33 cellular contexts compared by ENCODE assay signal in the genomic region with DNA sequence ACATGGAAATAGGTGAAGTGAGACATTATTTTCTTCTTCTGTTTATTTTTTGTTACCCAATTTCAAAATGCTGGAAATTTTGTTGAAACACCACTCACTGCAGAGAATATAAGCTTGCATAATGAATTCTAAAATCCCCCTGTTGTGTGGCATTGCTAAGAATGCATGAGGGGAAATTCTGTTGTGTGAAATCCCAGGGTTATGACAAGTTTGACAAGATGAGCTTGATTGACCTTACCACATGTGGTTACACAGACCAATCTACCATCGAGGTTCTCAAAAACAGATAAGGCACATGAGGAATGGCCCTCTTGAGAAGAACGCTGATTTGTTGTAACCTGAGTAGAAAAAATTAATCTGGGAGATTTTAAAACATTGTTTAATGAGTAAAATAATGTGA.
"Had no signal": no experiment of that assay in that cellular context is flagged by ENCODE, and none has a peak within 500 bp of the region (broad histone marks: within the 10 kb centered on the region; RNA-seq: fewer than 3 reads in every experiment).

No MANE protein-coding gene starts in this region.

- H3K4me3 ChIP-seq: adrenal gland, ascending aorta, esophagus muscularis mucosa, gastrocnemius medialis, heart right ventricle had no signal

- H3K9me3 ChIP-seq: adrenal gland, ascending aorta, esophagus muscularis mucosa, gastrocnemius medialis, heart right ventricle had no signal

- H3K27me3 Mint-ChIP-seq: activated B cell treated with CpG ODN at 0.5 μM for 24 hours; activated CD8-positive, alpha-beta T cell treated with anti-CD3 and anti-CD28 coated beads for 36 hours; activated naive CD8-positive, alpha-beta T cell treated with anti-CD3 and anti-CD28 coated beads for 36 hours; activated naive CD8-positive, alpha-beta T cell treated with anti-CD3 and anti-CD28 coated beads, Interleukin-2, amount 50 U/mL, for 24 hours; activated T-helper 17 cell treated with anti-CD3 and anti-CD28 coated beads, Interleukin-2, amount 50 U/mL, for 72 hours; central memory CD8-positive, alpha-beta T cell; effector memory CD8-positive, alpha-beta T cell; T-helper 17 cell had no signal

- DNase-seq: activated B cell treated with CpG ODN at 0.5 μM for 24 hours; activated CD4-positive, alpha-beta T cell treated with anti-CD3 and anti-CD28 coated beads for 48 hours; activated CD4-positive, alpha-beta T cell treated with anti-CD3 and anti-CD28 coated beads, Interleukin-2, amount 50 U/mL, for 1 hour; activated CD4-positive, alpha-beta T cell treated with anti-CD3 and anti-CD28 coated beads, Interleukin-2, amount 50 U/mL, for 48 hours; activated CD8-positive, alpha-beta memory T cell treated with anti-CD3 and anti-CD28 coated beads for 24 hours; activated CD8-positive, alpha-beta T cell treated with anti-CD3 and anti-CD28 coated beads for 36 hours; activated effector memory CD4-positive, alpha-beta T cell treated with Interleukin-2 at 50 U/mL for 16 hours; activated gamma-delta T cell treated with Interleukin-2 at 50 U/mL for 16 hours; activated naive CD4-positive, alpha-beta T cell treated with anti-CD3 and anti-CD28 coated beads, Interleukin-2, amount 50 U/mL, for 16 hours; activated naive CD4-positive, alpha-beta T cell treated with Interleukin-2 at 50 U/mL for 16 hours; activated naive CD8-positive, alpha-beta T cell treated with anti-CD3 and anti-CD28 coated beads for 36 hours; activated naive CD8-positive, alpha-beta T cell treated with anti-CD3 and anti-CD28 coated beads, Interleukin-2, amount 50 U/mL, for 24 hours; activated T-cell treated with anti-CD3 and anti-CD28 coated beads, Interleukin-2, amount 50 U/mL, for 4 hours; adrenal gland; brain microvascular endothelial cell; cortex of kidney; dermis blood vessel endothelial cell; effector CD4-positive, alpha-beta T cell; effector memory CD8-positive, alpha-beta T cell; erythroblast; foreskin keratinocyte; gastrocnemius medialis; glutamatergic neuron; heart right ventricle; T-helper 1 cell; T-helper 17 cell; T1000; WERI-Rb-1 had no signal

- H3K4me1 Mint-ChIP-seq: activated B cell treated with CpG ODN at 0.5 μM for 24 hours; activated naive CD8-positive, alpha-beta T cell treated with anti-CD3 and anti-CD28 coated beads for 36 hours; activated naive CD8-positive, alpha-beta T cell treated with anti-CD3 and anti-CD28 coated beads, Interleukin-2, amount 50 U/mL, for 24 hours; activated T-helper 17 cell treated with anti-CD3 and anti-CD28 coated beads, Interleukin-2, amount 50 U/mL, for 72 hours; central memory CD8-positive, alpha-beta T cell; T-helper 17 cell had no signal

- H3K4me1 ChIP-seq: adrenal gland, ascending aorta, esophagus muscularis mucosa, foreskin keratinocyte, gastrocnemius medialis, heart right ventricle had no signal

- H3K27me3 ChIP-seq: adrenal gland, ascending aorta, brain microvascular endothelial cell, esophagus muscularis mucosa, foreskin keratinocyte, gastrocnemius medialis, heart right ventricle had no signal

- H3K36me3 ChIP-seq: adrenal gland, ascending aorta, brain microvascular endothelial cell, esophagus muscularis mucosa, gastrocnemius medialis, heart right ventricle, WERI-Rb-1 had no signal

- H3K36me3 Mint-ChIP-seq: activated naive CD8-positive, alpha-beta T cell treated with anti-CD3 and anti-CD28 coated beads for 36 hours had no signal

- H3K27ac ChIP-seq: adrenal gland, ascending aorta, brain microvascular endothelial cell, esophagus muscularis mucosa, foreskin keratinocyte, gastrocnemius medialis, heart right ventricle, WERI-Rb-1 had no signal

- H3K27ac Mint-ChIP-seq: activated B cell treated with CpG ODN at 0.5 μM for 24 hours; activated CD8-positive, alpha-beta T cell treated with anti-CD3 and anti-CD28 coated beads for 36 hours; activated naive CD8-positive, alpha-beta T cell treated with anti-CD3 and anti-CD28 coated beads for 36 hours; activated naive CD8-positive, alpha-beta T cell treated with anti-CD3 and anti-CD28 coated beads, Interleukin-2, amount 50 U/mL, for 24 hours; activated T-helper 17 cell treated with anti-CD3 and anti-CD28 coated beads, Interleukin-2, amount 50 U/mL, for 72 hours; effector memory CD8-positive, alpha-beta T cell; T-helper 17 cell; T-helper 2 cell treated with Interferon-gamma antibody and Interleukin-4, amounts not matched to agents 5 μg/mL and 100 μg/mL, for 36 hours had no signal

- H3K4me3 Mint-ChIP-seq: activated B cell treated with CpG ODN at 0.5 μM for 24 hours; activated CD8-positive, alpha-beta T cell treated with anti-CD3 and anti-CD28 coated beads for 36 hours; activated naive CD8-positive, alpha-beta T cell treated with anti-CD3 and anti-CD28 coated beads for 36 hours; activated naive CD8-positive, alpha-beta T cell treated with anti-CD3 and anti-CD28 coated beads, Interleukin-2, amount 50 U/mL, for 24 hours; activated T-cell treated with anti-CD3 and anti-CD28 coated beads, Interleukin-2, amount 50 U/mL, for 4 hours; activated T-helper 17 cell treated with anti-CD3 and anti-CD28 coated beads, Interleukin-2, amount 50 U/mL, for 72 hours; central memory CD8-positive, alpha-beta T cell; effector memory CD8-positive, alpha-beta T cell; T-helper 17 cell; T-helper 2 cell treated with Interferon-gamma antibody and Interleukin-4, amounts not matched to agents 5 μg/mL and 100 μg/mL, for 36 hours had no signal
